In the genomic region with DNA sequence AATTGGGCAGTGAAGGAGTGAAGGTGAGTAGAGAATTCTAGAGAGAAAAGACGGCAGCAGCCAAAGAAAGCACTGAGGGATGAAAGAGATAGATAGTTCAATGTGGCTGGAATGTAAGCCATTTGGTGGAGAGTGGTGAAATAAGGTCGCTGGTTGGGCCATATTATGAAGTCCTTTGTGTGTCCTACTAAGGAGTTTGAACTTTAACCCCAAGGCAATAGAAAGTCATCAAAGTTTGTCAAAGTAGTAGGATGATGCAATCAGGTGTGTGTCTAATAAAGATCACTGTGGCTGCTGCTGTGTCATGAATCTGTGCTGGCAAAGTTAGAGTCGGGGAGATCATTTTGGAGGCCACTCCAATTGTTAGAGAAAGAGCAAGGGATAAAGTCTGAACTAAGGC, we compare ENCODE assay signal across 1 cellular context.
TF ChIP-seq lines count a peak whose summit lies in the region.

No MANE protein-coding gene starts in this region.

TF ChIP-seq in K562, 482 proteins besides CTCF, POLR2A, EP300 and RAD21 (continued from another document):
- TF ChIP-seq, protein P1, sequence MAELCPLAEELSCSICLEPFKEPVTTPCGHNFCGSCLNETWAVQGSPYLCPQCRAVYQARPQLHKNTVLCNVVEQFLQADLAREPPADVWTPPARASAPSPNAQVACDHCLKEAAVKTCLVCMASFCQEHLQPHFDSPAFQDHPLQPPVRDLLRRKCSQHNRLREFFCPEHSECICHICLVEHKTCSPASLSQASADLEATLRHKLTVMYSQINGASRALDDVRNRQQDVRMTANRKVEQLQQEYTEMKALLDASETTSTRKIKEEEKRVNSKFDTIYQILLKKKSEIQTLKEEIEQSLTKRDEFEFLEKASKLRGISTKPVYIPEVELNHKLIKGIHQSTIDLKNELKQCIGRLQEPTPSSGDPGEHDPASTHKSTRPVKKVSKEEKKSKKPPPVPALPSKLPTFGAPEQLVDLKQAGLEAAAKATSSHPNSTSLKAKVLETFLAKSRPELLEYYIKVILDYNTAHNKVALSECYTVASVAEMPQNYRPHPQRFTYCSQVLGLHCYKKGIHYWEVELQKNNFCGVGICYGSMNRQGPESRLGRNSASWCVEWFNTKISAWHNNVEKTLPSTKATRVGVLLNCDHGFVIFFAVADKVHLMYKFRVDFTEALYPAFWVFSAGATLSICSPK (IDR thresholded peaks at IDR 0.05; ENCODE audit: borderline replicate concordance) = no peak
- TF ChIP-seq, protein P2, sequence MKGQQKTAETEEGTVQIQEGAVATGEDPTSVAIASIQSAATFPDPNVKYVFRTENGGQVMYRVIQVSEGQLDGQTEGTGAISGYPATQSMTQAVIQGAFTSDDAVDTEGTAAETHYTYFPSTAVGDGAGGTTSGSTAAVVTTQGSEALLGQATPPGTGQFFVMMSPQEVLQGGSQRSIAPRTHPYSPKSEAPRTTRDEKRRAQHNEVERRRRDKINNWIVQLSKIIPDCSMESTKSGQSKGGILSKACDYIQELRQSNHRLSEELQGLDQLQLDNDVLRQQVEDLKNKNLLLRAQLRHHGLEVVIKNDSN (CRISPR knock-in tag; IDR thresholded peaks at IDR 0.05) = no peak
- TF ChIP-seq, protein P3, sequence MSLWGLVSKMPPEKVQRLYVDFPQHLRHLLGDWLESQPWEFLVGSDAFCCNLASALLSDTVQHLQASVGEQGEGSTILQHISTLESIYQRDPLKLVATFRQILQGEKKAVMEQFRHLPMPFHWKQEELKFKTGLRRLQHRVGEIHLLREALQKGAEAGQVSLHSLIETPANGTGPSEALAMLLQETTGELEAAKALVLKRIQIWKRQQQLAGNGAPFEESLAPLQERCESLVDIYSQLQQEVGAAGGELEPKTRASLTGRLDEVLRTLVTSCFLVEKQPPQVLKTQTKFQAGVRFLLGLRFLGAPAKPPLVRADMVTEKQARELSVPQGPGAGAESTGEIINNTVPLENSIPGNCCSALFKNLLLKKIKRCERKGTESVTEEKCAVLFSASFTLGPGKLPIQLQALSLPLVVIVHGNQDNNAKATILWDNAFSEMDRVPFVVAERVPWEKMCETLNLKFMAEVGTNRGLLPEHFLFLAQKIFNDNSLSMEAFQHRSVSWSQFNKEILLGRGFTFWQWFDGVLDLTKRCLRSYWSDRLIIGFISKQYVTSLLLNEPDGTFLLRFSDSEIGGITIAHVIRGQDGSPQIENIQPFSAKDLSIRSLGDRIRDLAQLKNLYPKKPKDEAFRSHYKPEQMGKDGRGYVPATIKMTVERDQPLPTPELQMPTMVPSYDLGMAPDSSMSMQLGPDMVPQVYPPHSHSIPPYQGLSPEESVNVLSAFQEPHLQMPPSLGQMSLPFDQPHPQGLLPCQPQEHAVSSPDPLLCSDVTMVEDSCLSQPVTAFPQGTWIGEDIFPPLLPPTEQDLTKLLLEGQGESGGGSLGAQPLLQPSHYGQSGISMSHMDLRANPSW (CRISPR knock-in tag; IDR thresholded peaks at IDR 0.05) = no peak
- TF ChIP-seq MEIS2 (IDR thresholded peaks at IDR 0.05; ENCODE audit: partially characterized antibody) (peak; percentile 47), ARID1B (IDR thresholded peaks at IDR 0.05) (peak; percentile 67), PHB (CRISPR knock-in tag; IDR thresholded peaks at IDR 0.05) (no peak), ZNF146 (CRISPR knock-in tag; IDR thresholded peaks at IDR 0.05; ENCODE audit: unreplicated experiment) (no peak), FOXA3 (CRISPR knock-in tag; conservative IDR thresholded peaks at IDR 0.05 in 1 of 2, IDR thresholded peaks at IDR 0.05 in 1 of 2) (no peak), NFIC (IDR thresholded peaks at IDR 0.05) (no peak), KAT8 (IDR thresholded peaks at IDR 0.05; ENCODE audit: low read depth) (no peak), ESRRB (CRISPR knock-in tag; IDR thresholded peaks at IDR 0.05; ENCODE audit: borderline replicate concordance) (no peak)
- TF ChIP-seq, protein P4, sequence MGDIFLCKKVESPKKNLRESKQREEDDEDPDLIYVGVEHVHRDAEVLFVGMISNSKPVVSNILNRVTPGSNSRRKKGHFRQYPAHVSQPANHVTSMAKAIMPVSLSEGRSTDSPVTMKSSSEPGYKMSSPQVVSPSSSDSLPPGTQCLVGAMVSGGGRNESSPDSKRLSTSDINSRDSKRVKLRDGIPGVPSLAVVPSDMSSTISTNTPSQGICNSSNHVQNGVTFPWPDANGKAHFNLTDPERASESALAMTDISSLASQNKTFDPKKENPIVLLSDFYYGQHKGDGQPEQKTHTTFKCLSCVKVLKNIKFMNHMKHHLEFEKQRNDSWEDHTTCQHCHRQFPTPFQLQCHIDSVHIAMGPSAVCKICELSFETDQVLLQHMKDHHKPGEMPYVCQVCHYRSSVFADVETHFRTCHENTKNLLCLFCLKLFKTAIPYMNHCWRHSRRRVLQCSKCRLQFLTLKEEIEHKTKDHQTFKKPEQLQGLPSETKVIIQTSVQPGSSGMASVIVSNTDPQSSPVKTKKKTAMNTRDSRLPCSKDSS (IDR thresholded peaks at IDR 0.05; ENCODE audit: low read depth, partially characterized antibody) = no peak
- TF ChIP-seq, protein P5, sequence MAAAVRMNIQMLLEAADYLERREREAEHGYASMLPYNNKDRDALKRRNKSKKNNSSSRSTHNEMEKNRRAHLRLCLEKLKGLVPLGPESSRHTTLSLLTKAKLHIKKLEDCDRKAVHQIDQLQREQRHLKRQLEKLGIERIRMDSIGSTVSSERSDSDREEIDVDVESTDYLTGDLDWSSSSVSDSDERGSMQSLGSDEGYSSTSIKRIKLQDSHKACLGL (CRISPR knock-in tag; IDR thresholded peaks at IDR 0.05; ENCODE audit: borderline replicate concordance, poor library complexity, severe bottlenecking) = no peak
- TF ChIP-seq, protein P6, sequence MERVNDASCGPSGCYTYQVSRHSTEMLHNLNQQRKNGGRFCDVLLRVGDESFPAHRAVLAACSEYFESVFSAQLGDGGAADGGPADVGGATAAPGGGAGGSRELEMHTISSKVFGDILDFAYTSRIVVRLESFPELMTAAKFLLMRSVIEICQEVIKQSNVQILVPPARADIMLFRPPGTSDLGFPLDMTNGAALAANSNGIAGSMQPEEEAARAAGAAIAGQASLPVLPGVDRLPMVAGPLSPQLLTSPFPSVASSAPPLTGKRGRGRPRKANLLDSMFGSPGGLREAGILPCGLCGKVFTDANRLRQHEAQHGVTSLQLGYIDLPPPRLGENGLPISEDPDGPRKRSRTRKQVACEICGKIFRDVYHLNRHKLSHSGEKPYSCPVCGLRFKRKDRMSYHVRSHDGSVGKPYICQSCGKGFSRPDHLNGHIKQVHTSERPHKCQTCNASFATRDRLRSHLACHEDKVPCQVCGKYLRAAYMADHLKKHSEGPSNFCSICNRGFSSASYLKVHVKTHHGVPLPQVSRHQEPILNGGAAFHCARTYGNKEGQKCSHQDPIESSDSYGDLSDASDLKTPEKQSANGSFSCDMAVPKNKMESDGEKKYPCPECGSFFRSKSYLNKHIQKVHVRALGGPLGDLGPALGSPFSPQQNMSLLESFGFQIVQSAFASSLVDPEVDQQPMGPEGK (CRISPR knock-in tag; IDR thresholded peaks at IDR 0.05; ENCODE audit: borderline replicate concordance) = no peak
